In genomic region chr10:47040041-47040491, GRCh38 we compare ENCODE assay signal across 19 cellular contexts.
A peak's percentile ranks its signal among the peaks of the same experiment; 100 is the strongest.
DNase-seq lines count a peak whose midpoint lies in the region; TF ChIP-seq lines count a peak whose summit lies in the region.
"Had no signal": no experiment of that assay in that cellular context is flagged by ENCODE, and none has a peak within 500 bp of the region (broad histone marks: within the 10 kb centered on the region; RNA-seq: fewer than 3 reads in every experiment).

No MANE protein-coding gene starts in this region.

- TF ChIP-seq CTCF in Peyer's patch (IDR thresholded peaks at IDR 0.05) (no peak), smooth muscle cell (IDR thresholded peaks at IDR 0.05; ENCODE audit: borderline replicate concordance, insufficient read depth, poor library complexity, severe bottlenecking) (no peak), A673 (conservative IDR thresholded peaks at IDR 0.05; ENCODE audit: low read depth, low read length) (no peak)

- no peaks in the 10 kb centered on the region for H3K27me3 ChIP-seq in Peyer's patch
- H3K27me3 ChIP-seq in smooth muscle cell (ENCODE audit: low read depth), result no peaks in the 10 kb centered on the region
- no peaks in the 10 kb centered on the region for H3K27me3 ChIP-seq in A673 (replicated peaks; ENCODE audit: insufficient read depth, low read depth, low read length, poor library complexity)
- H3K27me3 ChIP-seq: BE2C had no signal

- CTCF ChIA-PET in A673 (lab: Charles Lee), result no interaction called here

- TF ChIP-seq POLR2A in Peyer's patch (IDR thresholded peaks at IDR 0.05), result no peak

- H4K20me1 ChIP-seq in smooth muscle cell (ENCODE audit: low read depth), result no peaks in the 10 kb centered on the region

- no peaks in the 10 kb centered on the region for H3K79me2 ChIP-seq in smooth muscle cell (ENCODE audit: low read depth)

- H3F3A ChIP-seq in smooth muscle cell (ENCODE audit: low read depth), result no peaks in the 10 kb centered on the region

- DNase-seq in activated CD8-positive, alpha-beta memory T cell treated with anti-CD3 and anti-CD28 coated beads, Interleukin-2, amount 50 U/mL, for 4 hours, result peak; percentile 5
- no peak for DNase-seq in activated CD8-positive, alpha-beta memory T cell treated with anti-CD3 and anti-CD28 coated beads for 24 hours
- DNase-seq in Peyer's patch (peak in 2 of 3 donors; percentile 34 to 37), smooth muscle cell (lab: John Stamatoyannopoulos, UW; ENCODE audit: unreplicated experiment) (no peak), epidermal melanocyte (ENCODE audit: insufficient read length, low spot score) (no peak), DMS79 treated with DMSO at 0.1 percent for 48 hours (lab: John Stamatoyannopoulos, UW) (no peak), A673 (ENCODE audit: low spot score) (no peak)
- DNase-seq: BE2C; Calu3; CD4-positive, alpha-beta T cell; DMS53; KG1; NCI-H1048; NCI-H1436 treated with DMSO at 0.1 percent for 48 hours; NCI-H2081 treated with DMSO at 0.1 percent for 48 hours; NCI-H510A treated with DMSO at 0.1 percent for 48 hours; PC-9 had no signal

- H3K4me3 ChIP-seq in Peyer's patch, result no peak overlapping the region
- no peak overlapping the region for H3K4me3 ChIP-seq in mesodermal cell (ENCODE audit: extremely low read depth, insufficient read depth, low read length, poor library complexity, severe bottlenecking)
- H3K4me3 ChIP-seq in smooth muscle cell, result no peak overlapping the region
- no peak overlapping the region for H3K4me3 ChIP-seq in A673 (ENCODE audit: low read depth, low read length, poor library complexity, severe bottlenecking)
- H3K4me3 ChIP-seq: PC-9 had no signal

- no peaks in the 10 kb centered on the region for H3K4me1 ChIP-seq in Peyer's patch
- H3K4me1 ChIP-seq in mesodermal cell (ENCODE audit: control insufficient read depth, insufficient read depth, low read length, poor library complexity, severe bottlenecking), result peaks cover 6% of the 10 kb centered on the region
- peaks cover 3% of the 10 kb centered on the region for H3K4me1 ChIP-seq in smooth muscle cell (ENCODE audit: low read depth)
- no peaks in the 10 kb centered on the region for H3K4me1 ChIP-seq in A673 (ENCODE audit: insufficient read depth, low read length, poor library complexity, severe bottlenecking)

- no TSS peak for BruUV-seq in A673 (replicated peaks; lab: Mats Ljungman, UMichigan)

- no peak overlapping the region for H3K9ac ChIP-seq in smooth muscle cell (ENCODE audit: low read depth)

- H3K4me2 ChIP-seq in smooth muscle cell, result peak overlapping the region; percentile 17
- H3K4me2 ChIP-seq: PC-9 had no signal

- WGBS in mesodermal cell (ENCODE audit: insufficient coverage in 2 of 2), 2 experiments, result 93 to 94% methylated on average over 5 to 8 of the region's 9 CpGs
- WGBS in smooth muscle cell (ENCODE audit: low lambda C conversion rate), result 88% methylated on average over 9 of the region's 9 CpGs

- no peaks in the 10 kb centered on the region for H3K9me3 ChIP-seq in Peyer's patch
- no peaks in the 10 kb centered on the region for H3K9me3 ChIP-seq in mesodermal cell (ENCODE audit: control insufficient read depth, low read length)
- no peaks in the 10 kb centered on the region for H3K9me3 ChIP-seq in smooth muscle cell (replicated peaks; ENCODE audit: low read depth)
- H3K9me3 ChIP-seq in A673 (ENCODE audit: low read depth, low read length, poor library complexity, severe bottlenecking), result no peaks in the 10 kb centered on the region
- H3K9me3 ChIP-seq: BE2C had no signal

- H3K36me3 ChIP-seq in Peyer's patch, result no peaks in the 10 kb centered on the region
- no peaks in the 10 kb centered on the region for H3K36me3 ChIP-seq in mesodermal cell (ENCODE audit: control insufficient read depth, insufficient read depth, low read length)
- no peaks in the 10 kb centered on the region for H3K36me3 ChIP-seq in smooth muscle cell (ENCODE audit: low read depth)
- no peaks in the 10 kb centered on the region for H3K36me3 ChIP-seq in A673 (ENCODE audit: insufficient read depth, low read length, poor library complexity, severe bottlenecking)
- H3K36me3 ChIP-seq: BE2C had no signal

- POLR2A ChIA-PET in A673 (lab: Charles Lee; ENCODE audit: low non-redundant PET), result no interaction called here

- no peak overlapping the region for H2AFZ ChIP-seq in smooth muscle cell (ENCODE audit: low read depth)
- H2AFZ ChIP-seq: PC-9 had no signal

- H3K27ac ChIP-seq in Peyer's patch (no peak overlapping the region), mesodermal cell (ENCODE audit: low read depth, low read length, severe bottlenecking) (peak overlapping the region; percentile 73), smooth muscle cell (ENCODE audit: low read depth) (no peak overlapping the region), A673 (ENCODE audit: low read depth, low read length, poor library complexity, severe bottlenecking) (no peak overlapping the region)
- H3K27ac ChIP-seq: 22Rv1, PC-9 had no signal

- intact Hi-C loops in A673 (cut with micrococcal nuclease; ENCODE audit: unreplicated experiment), result no loop called here

Comparison
In these comparisons a context has a peak if more than half of its experiments do, and no peak if none do; other contexts are left out.
1. DNase-seq: peak in activated CD8-positive, alpha-beta memory T cell treated with anti-CD3 and anti-CD28 coated beads, Interleukin-2, amount 50 U/mL, for 4 hours (single experiment) and Peyer's patch (2 of 3); none in activated CD8-positive, alpha-beta memory T cell treated with anti-CD3 and anti-CD28 coated beads for 24 hours (single experiment), smooth muscle cell (single experiment), epidermal melanocyte (single experiment), DMS79 treated with DMSO at 0.1 percent for 48 hours (single experiment) and A673 (single experiment).